In the genomic region with DNA sequence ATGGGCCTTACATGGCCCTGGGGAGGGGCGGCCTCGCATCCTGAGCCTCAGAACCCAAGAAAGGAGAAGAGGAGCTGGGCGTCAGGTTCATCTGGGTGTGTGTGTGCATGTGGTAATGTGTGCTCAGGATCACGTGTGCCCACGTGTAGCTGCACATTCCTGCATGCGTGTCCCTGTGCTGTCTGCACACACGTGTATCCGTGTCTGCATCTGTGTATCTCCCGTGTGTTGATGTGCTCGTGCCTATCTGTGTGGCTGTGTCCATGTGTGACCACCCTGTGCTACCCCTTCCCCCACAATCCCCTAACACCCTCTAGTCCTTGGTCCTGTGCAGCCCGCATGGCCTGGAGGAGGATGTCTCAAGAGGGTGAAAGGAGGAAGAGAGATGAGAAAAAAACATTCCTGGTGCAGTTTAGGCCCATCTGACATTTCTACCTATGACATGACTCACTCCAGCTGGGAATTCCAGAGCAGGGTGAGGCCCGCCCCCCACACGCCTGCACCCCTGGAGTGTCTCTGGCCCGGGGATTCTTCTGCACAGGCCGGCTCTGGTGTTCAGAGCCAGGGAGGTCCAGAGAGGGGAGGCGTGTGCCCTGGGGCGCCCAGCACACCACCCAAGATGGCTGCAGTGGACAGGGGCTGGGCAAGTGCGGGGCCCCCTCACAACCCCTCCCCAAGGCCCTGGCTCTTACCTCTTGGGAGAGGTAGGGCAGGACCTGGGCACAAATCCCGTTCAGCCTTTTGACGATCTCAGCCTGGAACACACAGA, we compare ENCODE assay signal across 1 cellular context.
TF ChIP-seq lines count a peak whose summit lies in the region.

No MANE protein-coding gene starts in this region.

TF ChIP-seq in WTC11, 78 proteins besides CTCF, POLR2A, EP300 and RAD21 (continued from another document):
- TF ChIP-seq, protein P1, sequence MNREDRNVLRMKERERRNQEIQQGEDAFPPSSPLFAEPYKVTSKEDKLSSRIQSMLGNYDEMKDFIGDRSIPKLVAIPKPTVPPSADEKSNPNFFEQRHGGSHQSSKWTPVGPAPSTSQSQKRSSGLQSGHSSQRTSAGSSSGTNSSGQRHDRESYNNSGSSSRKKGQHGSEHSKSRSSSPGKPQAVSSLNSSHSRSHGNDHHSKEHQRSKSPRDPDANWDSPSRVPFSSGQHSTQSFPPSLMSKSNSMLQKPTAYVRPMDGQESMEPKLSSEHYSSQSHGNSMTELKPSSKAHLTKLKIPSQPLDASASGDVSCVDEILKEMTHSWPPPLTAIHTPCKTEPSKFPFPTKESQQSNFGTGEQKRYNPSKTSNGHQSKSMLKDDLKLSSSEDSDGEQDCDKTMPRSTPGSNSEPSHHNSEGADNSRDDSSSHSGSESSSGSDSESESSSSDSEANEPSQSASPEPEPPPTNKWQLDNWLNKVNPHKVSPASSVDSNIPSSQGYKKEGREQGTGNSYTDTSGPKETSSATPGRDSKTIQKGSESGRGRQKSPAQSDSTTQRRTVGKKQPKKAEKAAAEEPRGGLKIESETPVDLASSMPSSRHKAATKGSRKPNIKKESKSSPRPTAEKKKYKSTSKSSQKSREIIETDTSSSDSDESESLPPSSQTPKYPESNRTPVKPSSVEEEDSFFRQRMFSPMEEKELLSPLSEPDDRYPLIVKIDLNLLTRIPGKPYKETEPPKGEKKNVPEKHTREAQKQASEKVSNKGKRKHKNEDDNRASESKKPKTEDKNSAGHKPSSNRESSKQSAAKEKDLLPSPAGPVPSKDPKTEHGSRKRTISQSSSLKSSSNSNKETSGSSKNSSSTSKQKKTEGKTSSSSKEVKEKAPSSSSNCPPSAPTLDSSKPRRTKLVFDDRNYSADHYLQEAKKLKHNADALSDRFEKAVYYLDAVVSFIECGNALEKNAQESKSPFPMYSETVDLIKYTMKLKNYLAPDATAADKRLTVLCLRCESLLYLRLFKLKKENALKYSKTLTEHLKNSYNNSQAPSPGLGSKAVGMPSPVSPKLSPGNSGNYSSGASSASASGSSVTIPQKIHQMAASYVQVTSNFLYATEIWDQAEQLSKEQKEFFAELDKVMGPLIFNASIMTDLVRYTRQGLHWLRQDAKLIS (CRISPR knock-in tag; IDR thresholded peaks at IDR 0.05; ENCODE audit: borderline replicate concordance) = no peak
- TF ChIP-seq ZNF219 (CRISPR knock-in tag; IDR thresholded peaks at IDR 0.05; ENCODE audit: borderline replicate concordance) = no peak
- TF ChIP-seq, protein P2, sequence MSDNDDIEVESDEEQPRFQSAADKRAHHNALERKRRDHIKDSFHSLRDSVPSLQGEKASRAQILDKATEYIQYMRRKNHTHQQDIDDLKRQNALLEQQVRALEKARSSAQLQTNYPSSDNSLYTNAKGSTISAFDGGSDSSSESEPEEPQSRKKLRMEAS (CRISPR knock-in tag; IDR thresholded peaks at IDR 0.05) = 0 out of 2 replicates have a peak, but pooled peaks have one; percentile 20
TF ChIP-seq in WTC11: peak in this region for 1.
